In the genomic region with DNA sequence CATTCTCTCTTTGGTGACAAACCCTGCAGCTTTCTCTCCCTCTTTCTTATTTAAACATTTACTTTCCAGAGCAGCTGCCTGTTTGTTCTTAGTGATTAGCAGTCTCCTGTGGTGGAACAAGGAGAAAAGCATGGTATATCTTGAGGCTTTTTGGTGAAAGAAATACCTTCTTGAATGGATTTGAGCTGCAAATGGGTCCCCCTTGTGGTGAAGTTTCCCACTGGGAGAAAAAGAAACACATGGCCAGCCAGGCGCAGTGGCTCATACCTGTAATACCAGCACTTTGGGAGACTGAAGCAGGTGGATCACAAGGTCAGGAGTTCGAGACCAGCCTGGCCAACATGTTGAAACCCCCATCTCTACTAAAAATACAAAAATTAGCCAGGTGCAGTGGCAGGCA, we compare ENCODE assay signal across 9 cellular contexts. TPM values are rescaled to one million over a fixed set of nuclear protein-coding genes. Genes with fewer than 3 reads are reported as not detected.
DNase-seq lines count a peak whose midpoint lies in the region; ATAC-seq and TF ChIP-seq lines count a peak whose summit lies in the region.
"Had no signal": no experiment of that assay in that cellular context is flagged by ENCODE, and none has a peak within 500 bp of the region (broad histone marks: within the 10 kb centered on the region; RNA-seq: fewer than 3 reads in every experiment).

No MANE protein-coding gene starts in this region.

- TF ChIP-seq CTCF in BJ (IDR thresholded peaks at IDR 0.05; ENCODE audit: insufficient read depth, low read depth, low read length): peak; percentile 59
- TF ChIP-seq CTCF in WI38 (IDR thresholded peaks at IDR 0.05; ENCODE audit: low read depth, low read length): peak; percentile 58

- H3K36me3 ChIP-seq in BJ (ENCODE audit: control insufficient read depth, insufficient read depth, low read length): no peaks in the 10 kb centered on the region

- no peaks in the 10 kb centered on the region for H3K27me3 ChIP-seq in BJ (ENCODE audit: control insufficient read depth, insufficient read depth, low read length)

- CTCF ChIA-PET in BJ (lab: Yijun Ruan, JAX): interaction anchor here (0.7 to 8.4 kb wide), 13 partner anchors 9 to 78 kb away, joined by 3 to 67 read pairs (median 4); no protein-coding TSS in a partner anchor
- CTCF ChIA-PET in HEK293T (lab: Yijun Ruan, JAX): interaction anchor here (0.5 to 1.2 kb wide), 3 partner anchors 10 to 75 kb away, joined by 3 to 4 read pairs (median 3); no protein-coding TSS in a partner anchor

- no peak for ATAC-seq in GM21526 (IDR thresholded peaks at IDR 0.05; ENCODE audit: low FRiP score, unreplicated experiment)
- no peak for ATAC-seq in GM18519 (IDR thresholded peaks at IDR 0.05; ENCODE audit: low FRiP score, unreplicated experiment)

- H3K4me3 ChIP-seq in BJ (ENCODE audit: low read depth, low read length): no peak overlapping the region
- no peak overlapping the region for H3K4me3 ChIP-seq in WI38 (ENCODE audit: low read depth, low read length)

- POLR2A ChIA-PET in BJ (lab: Charles Lee) (interaction anchor here (0.6 kb wide), 1 partner anchor 56 kb away, joined by 3 read pairs; no protein-coding TSS in a partner anchor), HEK293T (lab: Yijun Ruan, JAX) (no interaction called here)

- no peak for DNase-seq in BJ (ENCODE audit: low read depth)
- DNase-seq in HEK293T (ENCODE audit: extremely low spot score): peak; percentile 23
- DNase-seq in kidney glomerular epithelial cell (lab: John Stamatoyannopoulos, UW): peak; percentile 18
- no peak for DNase-seq in activated CD4-positive, alpha-beta T cell treated with anti-CD3 and anti-CD28 coated beads for 1 hour
- DNase-seq in activated CD4-positive, CD25-positive, alpha-beta regulatory T cell (lab: John Stamatoyannopoulos, UW): no peak
- DNase-seq: NCI-H446 had no signal

TF ChIP-seq in HEK293T, 16 proteins besides CTCF, POLR2A, EP300 and RAD21:
- TF ChIP-seq LEF1 (IDR thresholded peaks at IDR 0.05; ENCODE audit: borderline replicate concordance) (no peak), SUZ12 (IDR thresholded peaks at IDR 0.05) (no peak), BHLHE40 (IDR thresholded peaks at IDR 0.05; ENCODE audit: borderline replicate concordance) (no peak), ARNT (IDR thresholded peaks at IDR 0.05) (no peak), FOXM1 (IDR thresholded peaks at IDR 0.05; ENCODE audit: borderline replicate concordance) (no peak), TARDBP (IDR thresholded peaks at IDR 0.05) (no peak)
TF ChIP-seq in HEK293T: peak in this region for 0.

RNA-seq across cellular contexts. Expression of a gene that starts 48.3 kb away (rescaled TPM):
- 0.37 and 0.42 TPM in 2 replicates for polyA plus RNA-seq in BJ (2011; rRNA removed)
- polyA minus RNA-seq in BJ (2011; rRNA and poly(A)+ RNA removed): 0.46 and 0.62 TPM in 2 replicates

Comparison
In these comparisons a context has a peak if more than half of its experiments do, and no peak if none do; other contexts are left out.
1. DNase-seq: peak in HEK293T (single experiment) and kidney glomerular epithelial cell (single experiment); none in BJ (single experiment), activated CD4-positive, alpha-beta T cell treated with anti-CD3 and anti-CD28 coated beads for 1 hour (single experiment) and activated CD4-positive, CD25-positive, alpha-beta regulatory T cell (0 of 4).